ENCODE assay signal across 19 cellular contexts in the genomic region with DNA sequence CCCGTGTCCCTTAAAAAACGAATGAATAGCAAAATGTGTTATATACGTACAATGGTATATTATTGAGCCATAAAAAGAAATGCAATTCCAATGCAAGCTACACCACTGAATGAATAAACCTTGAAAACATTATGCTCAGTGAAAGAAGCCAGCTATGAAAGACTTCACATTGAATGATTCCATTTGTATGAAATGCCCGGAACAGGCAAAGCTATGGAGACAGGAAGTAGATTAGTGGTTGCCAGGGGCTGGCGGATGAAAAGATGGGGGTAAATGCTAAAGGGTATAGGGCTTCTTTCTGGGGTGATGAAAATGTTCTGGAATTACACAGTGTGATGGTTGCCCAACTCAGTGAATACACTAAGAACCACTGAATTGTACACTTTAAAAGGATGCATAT.
A peak's percentile ranks its signal among the peaks of the same experiment; 100 is the strongest.
DNase-seq lines count a peak whose midpoint lies in the region; ATAC-seq, FAIRE-seq and TF ChIP-seq lines count a peak whose summit lies in the region.
"Had no signal": no experiment of that assay in that cellular context is flagged by ENCODE, and none has a peak within 500 bp of the region (broad histone marks: within the 10 kb centered on the region; RNA-seq: fewer than 3 reads in every experiment).

No MANE protein-coding gene starts in this region.

- H3K36me3 ChIP-seq in HCT116 (ENCODE audit: control insufficient read depth in 1 of 2, insufficient read depth in 2 of 2, low read length in 2 of 2) (peaks cover 14 to 43% of the 10 kb centered on the region in 2 experiments; a peak in 3 of 4 replicates), RWPE2 (ENCODE audit: low read depth) (peaks cover 36% of the 10 kb centered on the region), endothelial cell of umbilical vein (ENCODE audit: control insufficient read depth in 2 of 2, extremely low read depth in 1 of 2, insufficient read depth in 2 of 2, low read length in 2 of 2) (peaks cover 2 to 6% of the 10 kb centered on the region in 2 experiments)

- RAD21 ChIA-PET in HCT116 (lab: Charles Lee; ENCODE audit: low non-redundant PET in 1 of 2, low total read pairs in 2 of 2, uncharacterized antibody in 2 of 2, unreplicated experiment in 2 of 2), result no interaction called here

- H3K27me3 ChIP-seq in HCT116 (ENCODE audit: insufficient read depth, low read length) (no peaks in the 10 kb centered on the region), RWPE2 (ENCODE audit: insufficient read depth, poor library complexity, severe bottlenecking) (no peaks in the 10 kb centered on the region), endothelial cell of umbilical vein (ENCODE audit: control insufficient read depth in 2 of 2, insufficient read depth in 2 of 2, low read length in 2 of 2) (no peaks in the 10 kb centered on the region)
- H3K27me3 ChIP-seq: BLaER1 treated with 17β-estradiol and CSF1 and Interleukin-3, amounts not matched to agents 10 nM and 100 nM had no signal

- H3K9ac ChIP-seq in HCT116 (ENCODE audit: low read length) (no peak overlapping the region), endothelial cell of umbilical vein (replicated peaks; ENCODE audit: extremely low read depth, insufficient read depth, low read length) (no peak overlapping the region)
- H3K9ac ChIP-seq: BLaER1 treated with 17β-estradiol and CSF1 and Interleukin-3, amounts not matched to agents 10 nM and 100 nM had no signal

- H3K9me1 ChIP-seq in endothelial cell of umbilical vein (replicated peaks; ENCODE audit: control insufficient read depth, extremely low read depth, insufficient read depth, low read length), result no peaks in the 10 kb centered on the region

- CTCF ChIA-PET in HCT116 (lab: Charles Lee), result no interaction called here
- CTCF ChIA-PET in endothelial cell of umbilical vein (lab: Charles Lee), result interaction anchor here (0.9 to 1.0 kb wide), 3 partner anchors 26 to 128 kb away, joined by 3 read pairs; partner anchors contain the start of gene ODC1

- H3K9me3 Mint-ChIP-seq in natural killer cell treated with Interleukin-12 subunit alpha and Interleukin-12 subunit beta and Interleukin-15 and Interleukin-18, amount 100 ng/mL, for 72 hours, result no peaks in the 10 kb centered on the region
- H3K9me3 Mint-ChIP-seq: CD8-positive, alpha-beta T cell had no signal

- no peak for DNase-seq in HCT116 (ENCODE audit: low read depth, low spot score)
- DNase-seq in RWPE2 (ENCODE audit: low spot score), result no peak
- DNase-seq in endothelial cell of umbilical vein (ENCODE audit: low read depth, low spot score), result no peak
- peak; percentile 26 to 58 for DNase-seq in lung microvascular endothelial cell (ENCODE audit: low read depth in 2 of 2)
- DNase-seq in natural killer cell treated with Interleukin-12 subunit alpha and Interleukin-12 subunit beta and Interleukin-15 and Interleukin-18, amount 100 ng/mL, for 72 hours (ENCODE audit: low spot score), result no peak
- DNase-seq in GM12892 (ENCODE audit: insufficient read length), result no peak
- no peak for DNase-seq in NK-92 treated with Interleukin-12 subunit alpha and Interleukin-12 subunit beta, amount 100 ng/mL, for 24 hours (lab: John Stamatoyannopoulos, UW)
- DNase-seq: CD8-positive, alpha-beta T cell; DMS79; KG1; NCI-H1417; NCI-H187; NCI-H2227 treated with DMSO at 0.1 percent for 48 hours; NCI-H510A treated with DMSO at 0.1 percent for 48 hours; NCI-H82 had no signal

- TF ChIP-seq RAD21 in HCT116 (IDR thresholded peaks at IDR 0.05; ENCODE audit: low read depth), result no peak

- no peak for ATAC-seq in HCT116
- ATAC-seq in RWPE2 (ENCODE audit: low read depth), result no peak
- ATAC-seq in natural killer cell treated with Interleukin-12 subunit alpha and Interleukin-12 subunit beta and Interleukin-15 and Interleukin-18, amount 100 ng/mL, for 72 hours, result no peak
- ATAC-seq in GM21423 (IDR thresholded peaks at IDR 0.05; ENCODE audit: unreplicated experiment), result no peak
- ATAC-seq: CD8-positive, alpha-beta T cell; HepG2 had no signal

- peaks cover 3 to 18% of the 10 kb centered on the region in 2 experiments; a peak in 3 of 4 replicates for H3K4me1 ChIP-seq in HCT116 (ENCODE audit: control insufficient read depth in 1 of 2, insufficient read depth in 2 of 2, low read length in 2 of 2)
- peaks cover 17% of the 10 kb centered on the region for H3K4me1 ChIP-seq in RWPE2 (ENCODE audit: insufficient read depth, poor library complexity, severe bottlenecking)
- H3K4me1 ChIP-seq in endothelial cell of umbilical vein (ENCODE audit: control insufficient read depth, extremely low read depth, insufficient read depth, low read length), result peaks cover 20% of the 10 kb centered on the region

- H3K36me3 Mint-ChIP-seq in natural killer cell treated with Interleukin-12 subunit alpha and Interleukin-12 subunit beta and Interleukin-15 and Interleukin-18, amount 100 ng/mL, for 72 hours, result peaks cover 17% of the 10 kb centered on the region

- no peaks in the 10 kb centered on the region for H3K79me2 ChIP-seq in HCT116 (ENCODE audit: insufficient read depth, low read length)
- H3K79me2 ChIP-seq in endothelial cell of umbilical vein (ENCODE audit: control insufficient read depth, insufficient read depth, low read length), result no peaks in the 10 kb centered on the region

- TF ChIP-seq CTCF in HCT116 (IDR thresholded peaks at IDR 0.05 in 2 of 3, conservative IDR thresholded peaks at IDR 0.05 in 1 of 3; ENCODE audit: borderline replicate concordance in 1 of 3, insufficient read depth in 1 of 3, low read depth in 2 of 3, low read length in 2 of 3), result no peak
- no peak for TF ChIP-seq CTCF in RWPE2 (IDR thresholded peaks at IDR 0.05; ENCODE audit: poor library complexity, severe bottlenecking)
- no peak for TF ChIP-seq CTCF in endothelial cell of umbilical vein (IDR thresholded peaks at IDR 0.05; ENCODE audit: extremely low read depth in 1 of 2, insufficient read depth in 1 of 2, low read depth in 1 of 2, low read length in 2 of 2)

- dilution Hi-C loops in endothelial cell of umbilical vein (cut with MboI; ENCODE audit: extremely low pct_ligation_motif_present, low sequenced_read_pairs), result no loop called here

- no peaks in the 10 kb centered on the region for H3K4me1 Mint-ChIP-seq in natural killer cell treated with Interleukin-12 subunit alpha and Interleukin-12 subunit beta and Interleukin-15 and Interleukin-18, amount 100 ng/mL, for 72 hours (ENCODE audit: low read depth in 2 of 2)

- FAIRE-seq in endothelial cell of umbilical vein (lab: Jason Lieb, UNC), result no peak
- no peak for FAIRE-seq in GM12892 (lab: Jason Lieb, UNC)
- FAIRE-seq: H1, HepG2 had no signal

- H3K4me3 ChIP-seq in HCT116 (replicated peaks in 1 of 2; ENCODE audit: low read depth in 1 of 2, low read length in 2 of 2) (no peak overlapping the region), RWPE2 (ENCODE audit: severe bottlenecking) (no peak overlapping the region), endothelial cell of umbilical vein (replicated peaks in 1 of 3; ENCODE audit: insufficient read depth in 1 of 3, low read depth in 1 of 3, low read length in 3 of 3) (no peak overlapping the region)
- H3K4me3 ChIP-seq: BLaER1 treated with 17β-estradiol and CSF1 and Interleukin-3, amounts not matched to agents 10 nM and 100 nM had no signal

- no TSS peak for BruUV-seq in HCT116 (replicated peaks; lab: Mats Ljungman, UMichigan)
- no TSS peak for BruUV-seq in endothelial cell of umbilical vein (replicated peaks; lab: Mats Ljungman, UMichigan)

- H3K4me3 Mint-ChIP-seq in natural killer cell treated with Interleukin-12 subunit alpha and Interleukin-12 subunit beta and Interleukin-15 and Interleukin-18, amount 100 ng/mL, for 72 hours, result no peak overlapping the region
- H3K4me3 Mint-ChIP-seq: CD8-positive, alpha-beta T cell had no signal

- TF ChIP-seq POLR2A in HCT116 (IDR thresholded peaks at IDR 0.05; ENCODE audit: borderline replicate concordance, extremely low read depth, insufficient read depth, insufficient read length), result no peak
- TF ChIP-seq POLR2A in endothelial cell of umbilical vein (IDR thresholded peaks at IDR 0.05; ENCODE audit: low read depth, low read length), result no peak
- TF ChIP-seq POLR2A in GM12892 (IDR thresholded peaks at IDR 0.05; ENCODE audit: low read depth, low read length), result no peak

- no peaks in the 10 kb centered on the region for H3K9me3 ChIP-seq in HCT116 (ENCODE audit: control insufficient read depth in 1 of 2, insufficient read depth in 1 of 2, low read depth in 1 of 2, low read length in 2 of 2)
- H3K9me3 ChIP-seq in RWPE2 (ENCODE audit: severe bottlenecking), result no peaks in the 10 kb centered on the region
- no peaks in the 10 kb centered on the region for H3K9me3 ChIP-seq in endothelial cell of umbilical vein (replicated peaks; ENCODE audit: control insufficient read depth, insufficient read depth, low read length)

- intact Hi-C loops in HCT116 (cut with micrococcal nuclease), result no loop called here
- intact Hi-C loops in endothelial cell of umbilical vein (cut with micrococcal nuclease), result loop anchor here (2.0 to 10.0 kb wide), 2 partner anchors 28 to 452 kb away; partner anchors contain the start of gene RRM2

- H3K4me2 ChIP-seq in HCT116 (ENCODE audit: low read length) (peak overlapping the region; percentile 36), endothelial cell of umbilical vein (ENCODE audit: insufficient read depth, low read length) (peak overlapping the region; percentile 44)

- H4K20me1 ChIP-seq in HCT116 (ENCODE audit: insufficient read depth) (no peaks in the 10 kb centered on the region; the same call in 1 of the 2 replicates), endothelial cell of umbilical vein (replicated peaks; ENCODE audit: control insufficient read depth, extremely low read depth, insufficient read depth, low read length) (no peaks in the 10 kb centered on the region)

- no peak overlapping the region for H3K27ac Mint-ChIP-seq in natural killer cell treated with Interleukin-12 subunit alpha and Interleukin-12 subunit beta and Interleukin-15 and Interleukin-18, amount 100 ng/mL, for 72 hours
- H3K27ac Mint-ChIP-seq: CD8-positive, alpha-beta T cell had no signal

- H3K9me2 ChIP-seq in HCT116 (ENCODE audit: insufficient read depth), result no peaks in the 10 kb centered on the region

- H2AFZ ChIP-seq in HCT116 (ENCODE audit: low read depth, low read length, poor library complexity, severe bottlenecking) (no peak overlapping the region), endothelial cell of umbilical vein (ENCODE audit: low read depth, low read length) (no peak overlapping the region)

- no peaks in the 10 kb centered on the region for H3K27me3 Mint-ChIP-seq in natural killer cell treated with Interleukin-12 subunit alpha and Interleukin-12 subunit beta and Interleukin-15 and Interleukin-18, amount 100 ng/mL, for 72 hours

- POLR2A ChIA-PET in HCT116 (lab: Charles Lee), result interaction anchor here (1.1 kb wide), 1 partner anchor 127 kb away, joined by 3 read pairs; no protein-coding TSS in a partner anchor
- POLR2A ChIA-PET in endothelial cell of umbilical vein (lab: Charles Lee), result no interaction called here

- no peak overlapping the region; the same call in 1 of the 2 replicates for H3K27ac ChIP-seq in HCT116 (ENCODE audit: low read depth, low read length)
- H3K27ac ChIP-seq in RWPE2 (ENCODE audit: poor library complexity, severe bottlenecking), result peak overlapping the region; percentile 87
- H3K27ac ChIP-seq in endothelial cell of umbilical vein (ENCODE audit: insufficient read depth, low read depth, low read length), result peak overlapping the region; percentile 89
- H3K27ac ChIP-seq: BLaER1 treated with 17β-estradiol and CSF1 and Interleukin-3, amounts not matched to agents 10 nM and 100 nM had no signal

TF ChIP-seq in HCT116, 20 proteins besides CTCF, POLR2A, EP300 and RAD21 (continues in another document):
- TF ChIP-seq SRF (IDR thresholded peaks at IDR 0.05; ENCODE audit: low read depth), result no peak

Comparison
In these comparisons a context has a peak if more than half of its experiments do, and no peak if none do; other contexts are left out.
1. DNase-seq: peak in lung microvascular endothelial cell (2 of 2); none in HCT116 (single experiment), RWPE2 (single experiment), endothelial cell of umbilical vein (single experiment), natural killer cell treated with Interleukin-12 subunit alpha and Interleukin-12 subunit beta and Interleukin-15 and Interleukin-18, amount 100 ng/mL, for 72 hours (single experiment), GM12892 (single experiment) and NK-92 treated with Interleukin-12 subunit alpha and Interleukin-12 subunit beta, amount 100 ng/mL, for 24 hours (single experiment).